1 cellular context compared by ENCODE assay signal in genomic region chr1:203307690-203308126, GRCh38.
A peak's percentile ranks its signal among the peaks of the same experiment; 100 is the strongest.
TF ChIP-seq lines count a peak whose summit lies in the region.

No MANE protein-coding gene starts in this region.

TF ChIP-seq in K562, 482 proteins besides CTCF, POLR2A, EP300 and RAD21 (continued from another document):
- TF ChIP-seq CTCFL (IDR thresholded peaks at IDR 0.05; ENCODE audit: borderline replicate concordance, insufficient read depth, low read depth, low read length, poor library complexity, severe bottlenecking) = no peak
- TF ChIP-seq FOXK1 (CRISPR knock-in tag; IDR thresholded peaks at IDR 0.05; ENCODE audit: borderline replicate concordance) = no peak
- TF ChIP-seq E2F1 (CRISPR knock-in tag; IDR thresholded peaks at IDR 0.05) = no peak
- no peak for TF ChIP-seq KDM2B (CRISPR knock-in tag; IDR thresholded peaks at IDR 0.05)
- 0 out of 2 replicates have a peak, but pooled peaks have one; percentile 17 for TF ChIP-seq TCF15 (CRISPR knock-in tag; IDR thresholded peaks at IDR 0.05)
- TF ChIP-seq POLR2AphosphoS5 (IDR thresholded peaks at IDR 0.05; ENCODE audit: control insufficient read depth, insufficient read depth, low read depth, low read length) = peak; percentile 27; the same call in 1 of the 2 replicates
